ENCODE assay signal across 25 cellular contexts in the genomic region with DNA sequence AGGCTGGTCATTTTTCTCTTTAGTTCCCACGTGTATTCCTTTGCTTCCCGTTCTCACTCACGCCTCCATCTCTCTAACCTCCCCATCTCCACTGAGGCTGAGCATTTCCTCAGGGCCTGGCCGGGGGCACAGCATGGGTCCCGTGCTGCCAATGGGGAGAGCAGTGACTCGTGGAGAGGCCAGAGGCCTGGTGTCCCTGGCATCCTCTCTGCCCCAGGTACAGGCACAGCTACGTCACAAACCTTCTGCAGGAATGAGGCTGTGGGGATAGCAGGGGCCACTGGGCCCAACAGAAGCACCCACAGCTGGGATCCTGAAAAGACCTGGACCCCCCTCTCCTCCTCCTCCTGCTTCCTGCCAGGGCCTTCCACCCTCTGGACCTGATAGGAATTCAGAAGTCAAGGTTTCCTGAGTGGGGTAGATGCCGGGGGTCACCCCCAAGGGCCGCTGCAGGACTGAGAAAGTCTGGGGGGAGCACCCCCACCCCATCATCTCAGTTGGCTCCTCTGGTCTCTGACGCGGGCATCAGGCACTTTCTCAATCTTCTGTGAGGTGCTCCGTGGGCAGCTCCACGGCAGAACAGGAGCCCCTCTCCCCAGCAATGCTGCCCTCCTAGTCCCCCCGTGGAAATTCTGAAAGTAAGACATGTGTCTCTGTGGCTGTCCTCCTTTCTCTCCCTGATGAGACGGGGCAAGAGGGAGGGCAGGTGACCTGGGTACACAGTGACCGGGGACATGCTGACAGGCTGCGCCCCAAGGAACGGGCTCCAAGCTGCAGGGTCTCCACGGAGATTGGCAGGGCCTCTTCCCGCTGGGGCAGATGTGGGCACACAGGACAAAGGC. TPM values are rescaled to one million over a fixed set of nuclear protein-coding genes. Genes with fewer than 3 reads are reported as not detected.
DNase-seq lines count a peak whose midpoint lies in the region; FAIRE-seq and TF ChIP-seq lines count a peak whose summit lies in the region.
"Had no signal": no experiment of that assay in that cellular context is flagged by ENCODE, and none has a peak within 500 bp of the region (broad histone marks: within the 10 kb centered on the region; RNA-seq: fewer than 3 reads in every experiment).

No MANE protein-coding gene starts in this region.

- no peak for TF ChIP-seq CTCF in BE2C (IDR thresholded peaks at IDR 0.05; ENCODE audit: low read depth, low read length)
- no peak for TF ChIP-seq CTCF in kidney (IDR thresholded peaks at IDR 0.05; ENCODE audit: borderline replicate concordance, extremely low read depth, insufficient read depth)
- no peak for TF ChIP-seq CTCF in sigmoid colon (IDR thresholded peaks at IDR 0.05)
- no peak for TF ChIP-seq CTCF in thyroid gland (IDR thresholded peaks at IDR 0.05)

- H3K27me3 ChIP-seq in BE2C (no peaks in the 10 kb centered on the region), sigmoid colon (peaks cover 0 to 32% (median 12%) of the 10 kb centered on the region in 3 donors), thyroid gland (no peaks in the 10 kb centered on the region)
- H3K27me3 ChIP-seq: BLaER1 treated with 17β-estradiol and CSF1 and Interleukin-3, amounts not matched to agents 10 nM and 100 nM; SJSA1 had no signal

- H3K36me3 ChIP-seq in BE2C (no peaks in the 10 kb centered on the region), kidney (ENCODE audit: control insufficient read depth in 1 of 2, insufficient read depth in 2 of 2, low read length in 2 of 2) (no peaks in the 10 kb centered on the region), sigmoid colon (no peaks in the 10 kb centered on the region), thyroid gland (no peaks in the 10 kb centered on the region)
- H3K36me3 ChIP-seq: BLaER1 treated with 17β-estradiol and CSF1 and Interleukin-3, amounts not matched to agents 10 nM and 100 nM; SJSA1 had no signal

- H3K4me1 ChIP-seq in BE2C (no peaks in the 10 kb centered on the region), kidney (ENCODE audit: control insufficient read depth in 1 of 2, insufficient read depth in 1 of 2, low read depth in 1 of 2, low read length in 2 of 2) (no peaks in the 10 kb centered on the region), sigmoid colon (no peaks in the 10 kb centered on the region), thyroid gland (no peaks in the 10 kb centered on the region)
- H3K4me1 ChIP-seq: SJSA1 had no signal

- H3K9ac ChIP-seq in kidney (ENCODE audit: low read length in 2 of 2): no peak overlapping the region
- H3K9ac ChIP-seq: BLaER1 treated with 17β-estradiol and CSF1 and Interleukin-3, amounts not matched to agents 10 nM and 100 nM had no signal

- FAIRE-seq in kidney (lab: Jason Lieb, UNC): no peak
- FAIRE-seq: G401.6, GM12892, RCC 7860 had no signal

- intact Hi-C loops in kidney (cut with DNase I): no loop called here
- intact Hi-C loops in sigmoid colon (cut with DNase I): loop anchor here (5.0 kb wide), 1 partner anchor 493 kb away; no protein-coding TSS in a partner anchor
- intact Hi-C loops in thyroid gland (cut with DNase I): no loop called here

- DNase-seq in BE2C: peak; percentile 1
- DNase-seq in D341Med (ENCODE audit: low spot score): peak; percentile 25
- DNase-seq in kidney: peak; percentile 33
- DNase-seq in sigmoid colon: peak; percentile 49
- DNase-seq in ecto neural progenitor cell (ENCODE audit: low spot score): no peak
- no peak for DNase-seq in activated CD8-positive, alpha-beta memory T cell treated with anti-CD3 and anti-CD28 coated beads for 24 hours
- DNase-seq in thyroid gland: no peak
- DNase-seq: Calu3; CD8-positive, alpha-beta T cell; GOT3; Karpas-422; MV-4-11; NCI-H1105 treated with DMSO at 0.1 percent for 48 hours; NCI-H2029 treated with DMSO at 0.1 percent for 48 hours; NCI-H2171; NCI-H446; NCI-H526; OCI-M1 had no signal

- H3K27ac ChIP-seq in kidney (ENCODE audit: low read depth in 2 of 2, low read length in 2 of 2) (no peak overlapping the region), sigmoid colon (no peak overlapping the region), thyroid gland (no peak overlapping the region)
- H3K27ac ChIP-seq: BLaER1 treated with 17β-estradiol and CSF1 and Interleukin-3, amounts not matched to agents 10 nM and 100 nM; SJSA1 had no signal

- TF ChIP-seq POLR2A in sigmoid colon (IDR thresholded peaks at IDR 0.05) (no peak), thyroid gland (IDR thresholded peaks at IDR 0.05) (no peak)

- TF ChIP-seq EP300 in sigmoid colon (IDR thresholded peaks at IDR 0.05): no peak

- no peaks in the 10 kb centered on the region for H3K9me3 ChIP-seq in BE2C
- no peaks in the 10 kb centered on the region for H3K9me3 ChIP-seq in kidney (ENCODE audit: control insufficient read depth in 1 of 2, low read length in 2 of 2)
- H3K9me3 ChIP-seq in sigmoid colon: no peaks in the 10 kb centered on the region
- H3K9me3 ChIP-seq in thyroid gland: no peaks in the 10 kb centered on the region
- H3K9me3 ChIP-seq: SJSA1 had no signal

- WGBS in sigmoid colon, 2 donors: 81 to 83% methylated on average over 20 of the region's 20 CpGs
- WGBS in thyroid gland, 2 donors: 83 to 84% methylated on average over 14 to 20 of the region's 20 CpGs

- H3K4me3 ChIP-seq in BE2C (ENCODE audit: low read depth, low read length): no peak overlapping the region
- H3K4me3 ChIP-seq in kidney (ENCODE audit: low read length in 2 of 2): no peak overlapping the region
- H3K4me3 ChIP-seq in sigmoid colon: no peak overlapping the region
- H3K4me3 ChIP-seq in thyroid gland (replicated peaks in 1 of 3): no peak overlapping the region
- H3K4me3 ChIP-seq: BLaER1 treated with 17β-estradiol and CSF1 and Interleukin-3, amounts not matched to agents 10 nM and 100 nM; SJSA1 had no signal

RNA-seq across cellular contexts. Expression of gene PNPLA5, which starts 11.7 kb away (rescaled TPM):
- not detected for polyA plus RNA-seq in BE2C (2012; ENCODE audit: insufficient read depth, insufficient read length, low read depth)
- total RNA-seq in kidney: not detected
- not detected for polyA plus RNA-seq in kidney (ENCODE audit: insufficient read depth, low read depth, low replicate concordance)
- total RNA-seq in sigmoid colon: not detected
- polyA plus RNA-seq in sigmoid colon: not detected
- total RNA-seq in thyroid gland: not detected
- total RNA-seq: Calu3; CD8-positive, alpha-beta T cell; Daoy; SJSA1 had no signal

RNA-seq across cellular contexts. Expression of gene SULT4A1, which starts 17.8 kb away (rescaled TPM):
- polyA plus RNA-seq in BE2C (2012; ENCODE audit: insufficient read depth, insufficient read length, low read depth): 39.4 TPM
- total RNA-seq in kidney: 0.57 TPM
- polyA plus RNA-seq in kidney (ENCODE audit: insufficient read depth, low read depth, low replicate concordance): 0.52 TPM
- 1 to 10 TPM; 1.3 to 3.9 (median 2.4) TPM for total RNA-seq in sigmoid colon
- polyA plus RNA-seq in sigmoid colon: 1 to 10 TPM in 1 of 3 donors, not detected in 2; 2.2 TPM
- not detected for total RNA-seq in thyroid gland
- total RNA-seq: CD8-positive, alpha-beta T cell; M059J; SJSA1 had no signal

RNA-seq across cellular contexts. Expression of gene PNPLA3, which starts 43.5 kb away (rescaled TPM):
- 0.37 TPM for polyA plus RNA-seq in BE2C (2012; ENCODE audit: insufficient read depth, insufficient read length, low read depth)
- total RNA-seq in kidney: 0.54 TPM
- polyA plus RNA-seq in kidney (ENCODE audit: insufficient read depth, low read depth, low replicate concordance): 1.2 TPM
- not detected for total RNA-seq in sigmoid colon
- 1 to 10 TPM in 1 of 3 donors, not detected in 2; 1.3 TPM for polyA plus RNA-seq in sigmoid colon
- total RNA-seq in thyroid gland: under 1 TPM in 2 of 4 donors, not detected in 2; 0.11 to 0.13 TPM
- total RNA-seq: CD8-positive, alpha-beta T cell had no signal

Comparison
In these comparisons a context has a peak if more than half of its experiments do, and no peak if none do; other contexts are left out.
1. DNase-seq: peak in BE2C (single experiment), D341Med (single experiment), kidney (single experiment) and sigmoid colon (single experiment); none in ecto neural progenitor cell (single experiment), activated CD8-positive, alpha-beta memory T cell treated with anti-CD3 and anti-CD28 coated beads for 24 hours (single experiment) and thyroid gland (0 of 2).